In genomic region chr7:91759205-91759863, GRCh38 we compare ENCODE assay signal across 12 cellular contexts.
DNase-seq lines count a peak whose midpoint lies in the region; ATAC-seq, FAIRE-seq and TF ChIP-seq lines count a peak whose summit lies in the region.
"Had no signal": no experiment of that assay in that cellular context is flagged by ENCODE, and none has a peak within 500 bp of the region (broad histone marks: within the 10 kb centered on the region; RNA-seq: fewer than 3 reads in every experiment).

No MANE protein-coding gene starts in this region.

- no peak overlapping the region for H3K27ac ChIP-seq in K562 (ENCODE audit: extremely low read depth, low read depth, low read length)
- no peak overlapping the region for H3K27ac ChIP-seq in testis

- H3K4me3 Mint-ChIP-seq in Caco-2 (ENCODE audit: unreplicated experiment), result no peak overlapping the region
- H3K4me3 Mint-ChIP-seq: activated T-cell treated with anti-CD3 and anti-CD28 coated beads, Interleukin-2, amount 50 U/mL, for 4 hours had no signal

- no peaks in the 10 kb centered on the region for H3K36me3 Mint-ChIP-seq in Caco-2 (ENCODE audit: insufficient read depth, unreplicated experiment)

- CTCF ChIA-PET in Caco-2 (lab: Charles Lee) (no interaction called here), K562 (lab: Yijun Ruan, JAX; ENCODE audit: low intra/inter-chr PET ratio) (no interaction called here)

- H3K4me3 ChIP-seq in Caco-2 (ENCODE audit: low read depth, low read length), result no peak overlapping the region
- H3K4me3 ChIP-seq in K562, result no peak overlapping the region
- no peak overlapping the region for H3K4me3 ChIP-seq in testis

- H3K4me1 ChIP-seq in Caco-2 (0 out of 2 replicates have a peak, but pooled peaks cover 3% of the 10 kb centered on the region), K562 (replicated peaks in 1 of 2; ENCODE audit: control insufficient read depth in 2 of 2, insufficient read depth in 2 of 2, low read length in 2 of 2) (no peaks in the 10 kb centered on the region; a peak in 1 of 5 replicates), testis (no peaks in the 10 kb centered on the region)

- TF ChIP-seq CTCF in Caco-2 (IDR thresholded peaks at IDR 0.05; ENCODE audit: insufficient read depth in 1 of 2, low read depth in 1 of 2, low read length in 1 of 2, severe bottlenecking in 1 of 2, unreplicated experiment in 1 of 2) (no peak), K562 (IDR thresholded peaks at IDR 0.05 in 2 of 3, conservative IDR thresholded peaks at IDR 0.05 in 1 of 3; ENCODE audit: insufficient read depth in 2 of 3, low read depth in 1 of 3, low read length in 3 of 3) (no peak), testis (IDR thresholded peaks at IDR 0.05) (no peak)

- FAIRE-seq in K562 (lab: Jason Lieb, UNC), result no peak

- no peaks in the 10 kb centered on the region for H4K20me1 ChIP-seq in K562 (replicated peaks; ENCODE audit: control insufficient read depth, insufficient read depth, low read length)

- peaks cover 36% of the 10 kb centered on the region for H3K9me3 Mint-ChIP-seq in Caco-2 (ENCODE audit: unreplicated experiment)

- DNase-seq in Caco-2 (peak; percentile 69 to 80), NCI-H2029 (lab: John Stamatoyannopoulos, UW) (peak; percentile 80), K562 (ENCODE audit: extremely low read depth in 1 of 4, low spot score in 3 of 4) (peak in 1 of 4 experiments; percentile 32), left kidney (ENCODE audit: low read depth, low spot score) (peak; percentile 35), testis (no peak), hypothalamus (lab: John Stamatoyannopoulos, UW) (no peak), NCI-H1694 (lab: John Stamatoyannopoulos, UW) (no peak)
- DNase-seq: activated T-cell treated with anti-CD3 and anti-CD28 coated beads, Interleukin-2, amount 50 U/mL, for 4 hours; dermis blood vessel endothelial cell; NCI-H2227 treated with DMSO at 0.1 percent for 48 hours; T-helper 2 cell had no signal

- TF ChIP-seq POLR2A in K562 (conservative IDR thresholded peaks at IDR 0.05) (no peak), testis (IDR thresholded peaks at IDR 0.05) (no peak)

- H3K9ac ChIP-seq in K562 (ENCODE audit: insufficient read depth in 1 of 2, low read depth in 2 of 2, low read length in 2 of 2), result no peak overlapping the region

- no TSS peak for BruUV-seq in Caco-2 (replicated peaks; lab: Mats Ljungman, UMichigan)
- no TSS peak for BruUV-seq in K562 (replicated peaks; lab: Mats Ljungman, UMichigan)

- H2AFZ ChIP-seq in K562 (ENCODE audit: low read depth, low read length), result peak overlapping the region; percentile 76; the same call in 1 of the 2 replicates

- H3K36me3 ChIP-seq in Caco-2 (ENCODE audit: control insufficient read depth, insufficient read depth, low read length) (no peaks in the 10 kb centered on the region), K562 (ENCODE audit: control insufficient read depth, insufficient read depth, low read length) (no peaks in the 10 kb centered on the region), testis (ENCODE audit: low read depth, missing control alignments) (no peaks in the 10 kb centered on the region)

- no peak for TF ChIP-seq RAD21 in K562 (CRISPR knock-in tag; conservative IDR thresholded peaks at IDR 0.05 in 1 of 2, IDR thresholded peaks at IDR 0.05 in 1 of 2)

- POLR2A ChIA-PET in Caco-2 (lab: Charles Lee), result no interaction called here
- POLR2A ChIA-PET in K562 (lab: Yijun Ruan, JAX), result no interaction called here

- no peak for TF ChIP-seq EP300 in K562 (IDR thresholded peaks at IDR 0.05; ENCODE audit: low read length)

- H3K4me2 ChIP-seq in K562 (ENCODE audit: insufficient read depth, low read length), result peak overlapping the region; percentile 37

- H3K9me1 ChIP-seq in K562 (ENCODE audit: control insufficient read depth, insufficient read depth, low read length), result no peaks in the 10 kb centered on the region

- no peaks in the 10 kb centered on the region for H3K27me3 ChIP-seq in Caco-2 (replicated peaks; ENCODE audit: control insufficient read depth, insufficient read depth, low read length)
- no peaks in the 10 kb centered on the region for H3K27me3 ChIP-seq in K562 (ENCODE audit: control insufficient read depth in 2 of 2, insufficient read depth in 2 of 2, low read length in 2 of 2)
- no peaks in the 10 kb centered on the region for H3K27me3 ChIP-seq in testis

- WGBS in K562 (ENCODE audit: insufficient coverage, low coverage, missing lambda C conversion rate), result 2% methylated on average over 4 of the region's 4 CpGs
- 74 to 83% methylated on average over 1 to 4 of the region's 4 CpGs for WGBS in testis, 2 donors

- H3K9me3 ChIP-seq in Caco-2, result no peaks in the 10 kb centered on the region; the same call in 1 of the 2 replicates
- H3K9me3 ChIP-seq in K562 (replicated peaks; ENCODE audit: control insufficient read depth, insufficient read depth, low read depth, low read length), result no peaks in the 10 kb centered on the region
- H3K9me3 ChIP-seq in testis, result no peaks in the 10 kb centered on the region

- peak; percentile 79 for ATAC-seq in K562
- ATAC-seq in GM21360 (IDR thresholded peaks at IDR 0.05; ENCODE audit: unreplicated experiment), result no peak
- ATAC-seq: activated T-cell treated with anti-CD3 and anti-CD28 coated beads, Interleukin-2, amount 50 U/mL, for 4 hours had no signal

- in situ Hi-C loops in K562 (cut with MboI), result no loop called here

- no peaks in the 10 kb centered on the region for H3K4me1 Mint-ChIP-seq in Caco-2 (ENCODE audit: low read depth, unreplicated experiment)

- intact Hi-C loops in Caco-2 (cut with micrococcal nuclease; ENCODE audit: unreplicated experiment), result no loop called here
- intact Hi-C loops in K562 (cut with micrococcal nuclease), result no loop called here
- intact Hi-C loops in testis (cut with DNase I; ENCODE audit: low total_unique reads), result no loop called here

- peaks cover 4% of the 10 kb centered on the region for H3K27me3 Mint-ChIP-seq in Caco-2 (ENCODE audit: insufficient read depth, unreplicated experiment)

- H3K79me2 ChIP-seq in K562 (ENCODE audit: control insufficient read depth, insufficient read depth, low read length), result no peaks in the 10 kb centered on the region

- H3K27ac Mint-ChIP-seq in Caco-2 (ENCODE audit: unreplicated experiment), result no peak overlapping the region

TF ChIP-seq in K562, 482 proteins besides CTCF, POLR2A, EP300 and RAD21 (continues in another document):
- TF ChIP-seq ILF3 (IDR thresholded peaks at IDR 0.05; ENCODE audit: borderline replicate concordance) (no peak), ZNF76 (CRISPR knock-in tag; IDR thresholded peaks at IDR 0.05; ENCODE audit: borderline replicate concordance) (no peak), KAT2B (IDR thresholded peaks at IDR 0.05; ENCODE audit: low read depth, low read length) (no peak), MCM7 (IDR thresholded peaks at IDR 0.05) (no peak), ZNF347 (CRISPR knock-in tag; IDR thresholded peaks at IDR 0.05; ENCODE audit: low read depth) (no peak), YY1 (IDR thresholded peaks at IDR 0.05; ENCODE audit: borderline replicate concordance in 1 of 3, control insufficient read depth in 1 of 3, extremely low read depth in 1 of 3, insufficient read depth in 3 of 3, insufficient read length in 1 of 3, insufficient replicate concordance in 2 of 3, low read depth in 1 of 3, low read length in 2 of 3) (peak in 1 of 3 experiments; percentile 49), SMC3 (conservative IDR thresholded peaks at IDR 0.05; ENCODE audit: insufficient read depth, low read depth, low read length) (no peak), BHLHE40 (IDR thresholded peaks at IDR 0.05; ENCODE audit: low read length) (no peak), CLOCK (CRISPR knock-in tag; IDR thresholded peaks at IDR 0.05; ENCODE audit: borderline replicate concordance) (no peak), NFRKB (IDR thresholded peaks at IDR 0.05; ENCODE audit: low read depth) (no peak)

Comparison
In these comparisons a context has a peak if more than half of its experiments do, and no peak if none do; other contexts are left out.
1. DNase-seq: peak in Caco-2 (2 of 2), NCI-H2029 (single experiment) and left kidney (single experiment); none in testis (single experiment), hypothalamus (0 of 51) and NCI-H1694 (single experiment).